Comparison of ENCODE assay signal across 9 cellular contexts in the genomic region with DNA sequence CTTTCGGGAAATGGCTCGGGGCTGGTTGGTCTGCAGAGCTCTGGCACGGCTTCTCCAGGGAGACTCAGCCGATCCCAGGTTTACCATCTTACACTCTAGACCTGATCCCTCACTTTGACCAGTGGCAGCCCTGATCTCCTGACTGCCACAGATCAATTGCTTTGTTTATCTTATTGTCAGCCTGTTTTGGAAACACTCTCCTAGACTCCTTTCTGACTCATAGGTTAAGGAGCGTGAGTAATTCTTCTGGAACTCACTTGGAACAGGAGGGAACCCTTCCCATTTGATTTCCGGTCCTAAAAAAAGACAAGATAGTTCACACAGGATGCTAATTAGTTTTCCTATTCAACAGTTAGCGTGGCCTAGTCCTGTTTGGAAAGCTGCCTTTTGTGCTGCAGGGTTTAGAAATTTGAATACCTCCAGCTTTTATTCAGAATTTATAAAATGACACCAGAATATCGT. TPM values are rescaled to one million over a fixed set of nuclear protein-coding genes. Genes with fewer than 3 reads are reported as not detected.
DNase-seq lines count a peak whose midpoint lies in the region; ATAC-seq and TF ChIP-seq lines count a peak whose summit lies in the region.
"Had no signal": no experiment of that assay in that cellular context is flagged by ENCODE, and none has a peak within 500 bp of the region (broad histone marks: within the 10 kb centered on the region; RNA-seq: fewer than 3 reads in every experiment).

No MANE protein-coding gene starts in this region.

- ATAC-seq in Panc1 = peak; percentile 86
- ATAC-seq in WTC11 = no peak; the same call in 1 of the 2 replicates
- no peak for ATAC-seq in HG02678 (IDR thresholded peaks at IDR 0.05; ENCODE audit: unreplicated experiment)
- no peak for ATAC-seq in GM18868 (IDR thresholded peaks at IDR 0.05; ENCODE audit: unreplicated experiment)

- BruUV-seq in Panc1 (replicated peaks; lab: Mats Ljungman, UMichigan) = no TSS peak

- POLR2A ChIA-PET in Panc1 (lab: Charles Lee) (no interaction called here), WTC11 (lab: Charles Lee) (no interaction called here)

- no peaks in the 10 kb centered on the region for H3K9me3 Mint-ChIP-seq in osteocyte (ENCODE audit: unreplicated experiment)
- no peaks in the 10 kb centered on the region for H3K9me3 Mint-ChIP-seq in WTC11

- peaks cover 6% of the 10 kb centered on the region for H3K27me3 ChIP-seq in Panc1 (ENCODE audit: control insufficient read depth, insufficient read depth, low read length)

- H3K27ac ChIP-seq in Panc1 (ENCODE audit: low read length) = no peak overlapping the region

- H3K27ac Mint-ChIP-seq in osteocyte (ENCODE audit: unreplicated experiment) (peak overlapping the region; percentile 90), WTC11 (no peak overlapping the region)

- no peaks in the 10 kb centered on the region for H3K9me3 ChIP-seq in Panc1 (ENCODE audit: control insufficient read depth, insufficient read depth, low read depth, low read length)

- CTCF ChIA-PET in Panc1 (lab: Charles Lee) = no interaction called here
- CTCF ChIA-PET in WTC11 (lab: Charles Lee) = interaction anchor here (1.0 to 1.1 kb wide), 2 partner anchors 11 to 15 kb away, joined by 3 to 4 read pairs; no protein-coding TSS in a partner anchor

- DNase-seq in AG09309 (ENCODE audit: low read depth) = peak; percentile 66
- DNase-seq in Panc1 (ENCODE audit: low read depth, low spot score) = peak; percentile 82
- peak; percentile 82 for DNase-seq in fibroblast of pulmonary artery (ENCODE audit: low read depth)
- no peak for DNase-seq in osteocyte (ENCODE audit: extremely low spot score, unreplicated experiment)
- DNase-seq in NCI-H2107 treated with DMSO at 0.1 percent for 48 hours (lab: John Stamatoyannopoulos, UW; ENCODE audit: unreplicated experiment) = no peak
- DNase-seq in WTC11 (ENCODE audit: low spot score) = no peak
- DNase-seq: NCI-H748 treated with DMSO at 0.1 percent for 48 hours had no signal

- H3K36me3 ChIP-seq in Panc1 (ENCODE audit: control insufficient read depth, insufficient read depth, low read length) = no peaks in the 10 kb centered on the region

- intact Hi-C loops in Panc1 (cut with micrococcal nuclease; ENCODE audit: unreplicated experiment) = no loop called here

- H3K4me3 ChIP-seq in AG09309 (ENCODE audit: control insufficient read depth, low read depth, low read length) (no peak overlapping the region), Panc1 (ENCODE audit: low read depth in 2 of 2, low read length in 2 of 2) (no peak overlapping the region), fibroblast of pulmonary artery (replicated peaks; ENCODE audit: low read depth, low read length) (no peak overlapping the region)

- H3K4me3 Mint-ChIP-seq in osteocyte (ENCODE audit: unreplicated experiment) (no peak overlapping the region), WTC11 (no peak overlapping the region)

- H3K27me3 Mint-ChIP-seq in osteocyte (ENCODE audit: unreplicated experiment) (no peaks in the 10 kb centered on the region), WTC11 (ENCODE audit: low read depth) (no peaks in the 10 kb centered on the region; the same call in 1 of the 2 replicates)

- in situ Hi-C loops in Panc1 (cut with HindIII; ENCODE audit: low pct_unique_long_range_greater_than_20kb, low sequenced_read_pairs) = no loop called here

- no peak for TF ChIP-seq CTCF in AG09309 (IDR thresholded peaks at IDR 0.05; ENCODE audit: control insufficient read depth, insufficient read depth, low read depth, low read length, missing control alignments)
- TF ChIP-seq CTCF in Panc1 (IDR thresholded peaks at IDR 0.05) = no peak
- TF ChIP-seq CTCF in fibroblast of pulmonary artery (IDR thresholded peaks at IDR 0.05; ENCODE audit: low read length, missing control alignments) = no peak
- TF ChIP-seq CTCF in osteocyte (IDR thresholded peaks at IDR 0.05) = no peak
- TF ChIP-seq CTCF in WTC11 (IDR thresholded peaks at IDR 0.05) = no peak

- peaks cover 10% of the 10 kb centered on the region for H3K4me1 ChIP-seq in Panc1 (ENCODE audit: control insufficient read depth, insufficient read depth, low read length)

- peaks cover 31% of the 10 kb centered on the region for H3K4me1 Mint-ChIP-seq in osteocyte (ENCODE audit: unreplicated experiment)
- peaks cover 41% of the 10 kb centered on the region for H3K4me1 Mint-ChIP-seq in WTC11

- no peaks in the 10 kb centered on the region for H3K36me3 Mint-ChIP-seq in osteocyte (ENCODE audit: unreplicated experiment)
- no peaks in the 10 kb centered on the region for H3K36me3 Mint-ChIP-seq in WTC11

TF ChIP-seq in WTC11, 78 proteins besides CTCF, POLR2A, EP300 and RAD21:
- TF ChIP-seq ERG (CRISPR knock-in tag; IDR thresholded peaks at IDR 0.05) (no peak), TCF7 (CRISPR knock-in tag; IDR thresholded peaks at IDR 0.05; ENCODE audit: low read depth) (no peak), NR3C1 (CRISPR knock-in tag; conservative IDR thresholded peaks at IDR 0.05; ENCODE audit: low read depth) (no peak), SMAD4 (CRISPR knock-in tag; IDR thresholded peaks at IDR 0.05) (no peak), ZNF121 (CRISPR knock-in tag; IDR thresholded peaks at IDR 0.05) (no peak), PRRX2 (CRISPR knock-in tag; IDR thresholded peaks at IDR 0.05) (no peak), HMGA2 (CRISPR knock-in tag; IDR thresholded peaks at IDR 0.05) (no peak), NR1H2 (CRISPR knock-in tag; IDR thresholded peaks at IDR 0.05) (no peak), ESRRA (CRISPR knock-in tag; IDR thresholded peaks at IDR 0.05; ENCODE audit: borderline replicate concordance) (no peak), NFATC4 (CRISPR knock-in tag; IDR thresholded peaks at IDR 0.05) (no peak), CREM (CRISPR knock-in tag; IDR thresholded peaks at IDR 0.05) (no peak)

RNA-seq across cellular contexts. Expression of gene BMAL1, which starts 16.0 kb away (rescaled TPM):
- 9.3 TPM for total RNA-seq in Panc1 (2021; ENCODE audit: unreplicated experiment)
- 3.7 TPM for polyA plus RNA-seq in Panc1 (2012; ENCODE audit: insufficient read length)
- total RNA-seq in osteocyte = 23.0 and 25.3 TPM in 2 replicates
- total RNA-seq in WTC11 (2021) = 5.1 to 8.3 TPM (median 8.1 TPM) in 3 replicates

Comparison
In these comparisons a context has a peak if more than half of its experiments do, and no peak if none do; other contexts are left out.
1. DNase-seq: peak in AG09309 (single experiment), Panc1 (single experiment) and fibroblast of pulmonary artery (single experiment); none in osteocyte (single experiment), NCI-H2107 treated with DMSO at 0.1 percent for 48 hours (single experiment) and WTC11 (single experiment).